ENCODE assay signal across 26 cellular contexts in genomic region chr1:184065559-184065958, GRCh38.
"Had no signal": no experiment of that assay in that cellular context is flagged by ENCODE, and none has a peak within 500 bp of the region (broad histone marks: within the 10 kb centered on the region; RNA-seq: fewer than 3 reads in every experiment).

No MANE protein-coding gene starts in this region.

- H3K4me3 Mint-ChIP-seq: natural killer cell; nephron; neural progenitor cell; stimulated activated effector memory CD8-positive, alpha-beta T cell treated with anti-CD3 and anti-CD28 coated beads, Interleukin-12 subunit alpha, Interleukin-12 subunit beta, amount 100 ng/mL, for 72 hours; stimulated activated naive B cell treated with anti-CD40 and anti-IgM and Interleukin-4, amounts not matched to agents 10 μg/mL and 1 μg/mL and 100 μg/mL, for 72 hours; stimulated activated naive CD8-positive, alpha-beta T cell treated with anti-CD3 and anti-CD28 coated beads, Interleukin-15, Interleukin-2, amounts not matched to agents 100 ng/mL and 50 ng/mL, for 24 hours; type B pancreatic cell had no signal

- H3K27me3 Mint-ChIP-seq: progenitor cell of endocrine pancreas; stimulated activated naive B cell treated with anti-CD40 and anti-IgM and Interleukin-4, amounts not matched to agents 10 μg/mL and 1 μg/mL and 100 μg/mL, for 72 hours; stimulated activated naive CD8-positive, alpha-beta T cell treated with anti-CD3 and anti-CD28 coated beads, Interleukin-15, Interleukin-2, amounts not matched to agents 100 ng/mL and 50 ng/mL, for 24 hours; type B pancreatic cell had no signal

- FAIRE-seq: small intestine had no signal

- H3K9me3 Mint-ChIP-seq: natural killer cell; nephron; stimulated activated effector memory CD8-positive, alpha-beta T cell treated with anti-CD3 and anti-CD28 coated beads, Interleukin-12 subunit alpha, Interleukin-12 subunit beta, amount 100 ng/mL, for 72 hours; stimulated activated naive B cell treated with anti-CD40 and anti-IgM and Interleukin-4, amounts not matched to agents 10 μg/mL and 1 μg/mL and 100 μg/mL, for 72 hours; stimulated activated naive CD8-positive, alpha-beta T cell treated with anti-CD3 and anti-CD28 coated beads, Interleukin-15, Interleukin-2, amounts not matched to agents 100 ng/mL and 50 ng/mL, for 24 hours; type B pancreatic cell had no signal

- H3K27ac Mint-ChIP-seq: natural killer cell; nephron; neural progenitor cell; progenitor cell of endocrine pancreas; stimulated activated effector memory CD8-positive, alpha-beta T cell treated with anti-CD3 and anti-CD28 coated beads, Interleukin-12 subunit alpha, Interleukin-12 subunit beta, amount 100 ng/mL, for 72 hours; stimulated activated naive B cell treated with anti-CD40 and anti-IgM and Interleukin-4, amounts not matched to agents 10 μg/mL and 1 μg/mL and 100 μg/mL, for 72 hours; type B pancreatic cell had no signal

- DNase-seq: natural killer cell; occipital lobe; ovary; posterior cingulate gyrus; psoas muscle; right cardiac atrium; right lobe of liver; sigmoid colon; small intestine; stimulated activated CD4-positive, alpha-beta T cell treated with anti-CD3 and anti-CD28 coated beads, Interleukin-15, amount 100 ng/mL, for 24 hours; stimulated activated CD4-positive, alpha-beta T cell treated with anti-CD3 and anti-CD28 coated beads, Interleukin-2, amount 100 ng/mL, for 24 hours; stimulated activated CD4-positive, alpha-beta T cell treated with anti-CD3 and anti-CD28 coated beads, Interleukin-2, amount 100 ng/mL, for 48 hours; stimulated activated CD4-positive, alpha-beta T cell treated with anti-CD3 and anti-CD28 coated beads, Interleukin-4, amount 100 ng/mL, for 24 hours; stimulated activated naive B cell treated with anti-CD40 and anti-IgM and Interleukin-4, amounts not matched to agents 10 μg/mL and 1 μg/mL and 100 μg/mL, for 72 hours; stimulated activated naive CD4-positive, alpha-beta T cell treated with Interleukin-2 at 50 U/mL for 16 hours; stomach; tibial artery; transverse colon; upper lobe of right lung; uterus had no signal

- H3K36me3 Mint-ChIP-seq: natural killer cell had no signal
